In genomic region chr3:84223512-84223911, GRCh38 we compare ENCODE assay signal across 20 cellular contexts.
"Had no signal": no experiment of that assay in that cellular context is flagged by ENCODE, and none has a peak within 500 bp of the region (broad histone marks: within the 10 kb centered on the region; RNA-seq: fewer than 3 reads in every experiment).

No MANE protein-coding gene starts in this region.

- DNase-seq: effector memory CD8-positive, alpha-beta T cell; esophagus squamous epithelium; foreskin keratinocyte; head of caudate nucleus; kidney glomerular epithelial cell; mucosa of descending colon; naive thymus-derived CD8-positive, alpha-beta T cell; psoas muscle; retina; spleen; stimulated activated CD4-positive, alpha-beta T cell treated with anti-CD3 and anti-CD28 coated beads, Interleukin-15, amount 100 ng/mL, for 24 hours; stimulated activated CD4-positive, alpha-beta T cell treated with anti-CD3 and anti-CD28 coated beads, Interleukin-1b, Interleukin-23, amount 100 ng/mL, for 48 hours; stimulated activated CD4-positive, alpha-beta T cell treated with anti-CD3 and anti-CD28 coated beads, Interleukin-4, amount 100 ng/mL, for 24 hours; stimulated activated naive CD8-positive, alpha-beta T cell treated with anti-CD3 and anti-CD28 coated beads, Interleukin-15, amount 100 ng/mL, for 72 hours; testis had no signal

- ATAC-seq: effector memory CD8-positive, alpha-beta T cell; foreskin keratinocyte; mucosa of descending colon; naive thymus-derived CD8-positive, alpha-beta T cell; psoas muscle; sciatic nerve; stimulated activated memory B cell treated with anti-CD40 and anti-IgM and Interleukin-4, amounts not matched to agents 10 μg/mL and 1 μg/mL and 100 μg/mL, for 72 hours; stimulated activated naive CD8-positive, alpha-beta T cell treated with anti-CD3 and anti-CD28 coated beads, Interleukin-15, amount 100 ng/mL, for 72 hours had no signal

- H3K4me2 ChIP-seq: hepatocyte had no signal

- H2AFZ ChIP-seq: hepatocyte had no signal

- H3K27me3 ChIP-seq: esophagus squamous epithelium, foreskin keratinocyte, hepatocyte, neutrophil, spleen, testis, tibial nerve had no signal

- H3K4me3 ChIP-seq: esophagus squamous epithelium, hepatocyte, mucosa of descending colon, psoas muscle, spleen, testis, tibial nerve had no signal

- H3K79me2 ChIP-seq: hepatocyte had no signal

- H3K4me1 ChIP-seq: esophagus squamous epithelium, foreskin keratinocyte, psoas muscle, spleen, testis, tibial nerve had no signal

- H3K9me3 ChIP-seq: esophagus squamous epithelium, testis had no signal

- H3K36me3 ChIP-seq: esophagus squamous epithelium, neutrophil, spleen, tibial nerve had no signal

- H3K27ac ChIP-seq: esophagus squamous epithelium, foreskin keratinocyte, hepatocyte, neutrophil, psoas muscle, spleen, testis, tibial nerve had no signal
